In genomic region chr12:67449591-67450052, GRCh38 we compare ENCODE assay signal across 10 cellular contexts.
A peak's percentile ranks its signal among the peaks of the same experiment; 100 is the strongest.
DNase-seq lines count a peak whose midpoint lies in the region; ATAC-seq and TF ChIP-seq lines count a peak whose summit lies in the region.
"Had no signal": no experiment of that assay in that cellular context is flagged by ENCODE, and none has a peak within 500 bp of the region (broad histone marks: within the 10 kb centered on the region; RNA-seq: fewer than 3 reads in every experiment).

No MANE protein-coding gene starts in this region.

- no peak for DNase-seq in activated CD8-positive, alpha-beta memory T cell treated with anti-CD3 and anti-CD28 coated beads, Interleukin-2, amount 10 ng/mL, durations not matched to agents 7 days and 5 days
- no peak for DNase-seq in activated CD8-positive, alpha-beta memory T cell treated with anti-CD3 and anti-CD28 coated beads, Interleukin-2, amount 50 U/mL, for 48 hours
- peak; percentile 15 for DNase-seq in OCI-M1 (lab: John Stamatoyannopoulos, UW)
- no peak for DNase-seq in right atrium auricular region (ENCODE audit: low spot score)
- no peak for DNase-seq in NCI-H748 (lab: John Stamatoyannopoulos, UW; ENCODE audit: unreplicated experiment)
- DNase-seq in tibial artery, result no peak
- DNase-seq: brain microvascular endothelial cell had no signal

- no peak overlapping the region for H3K4me3 Mint-ChIP-seq in activated CD8-positive, alpha-beta memory T cell treated with anti-CD3 and anti-CD28 coated beads, Interleukin-2, amount 10 ng/mL, durations not matched to agents 7 days and 5 days
- no peak overlapping the region for H3K4me3 Mint-ChIP-seq in stimulated activated memory B cell treated with anti-CD40 and anti-IgM and Interleukin-4, amounts not matched to agents 10 μg/mL and 1 μg/mL and 100 μg/mL, for 72 hours

- ATAC-seq in activated CD8-positive, alpha-beta memory T cell treated with anti-CD3 and anti-CD28 coated beads, Interleukin-2, amount 10 ng/mL, durations not matched to agents 7 days and 5 days, result peak; percentile 72
- peak; percentile 75 for ATAC-seq in HG02852 (IDR thresholded peaks at IDR 0.05; ENCODE audit: unreplicated experiment)
- peak; percentile 88 for ATAC-seq in stimulated activated memory B cell treated with anti-CD40 and anti-IgM and Interleukin-4, amounts not matched to agents 10 μg/mL and 1 μg/mL and 100 μg/mL, for 72 hours
- ATAC-seq: HCT116 had no signal

- H3K36me3 ChIP-seq in right atrium auricular region (no peaks in the 10 kb centered on the region), tibial artery (no peaks in the 10 kb centered on the region)
- H3K36me3 ChIP-seq: brain microvascular endothelial cell had no signal

- CTCF ChIA-PET in activated CD8-positive, alpha-beta memory T cell treated with anti-CD3 and anti-CD28 coated beads, Interleukin-2, amount 10 ng/mL, durations not matched to agents 7 days and 5 days (lab: Charles Lee), result interaction anchor here (0.9 kb wide), 1 partner anchor 15 kb away, joined by 3 read pairs; no protein-coding TSS in a partner anchor

- H3K4me1 ChIP-seq in right atrium auricular region, result no peaks in the 10 kb centered on the region
- no peaks in the 10 kb centered on the region for H3K4me1 ChIP-seq in tibial artery

- H3K27ac ChIP-seq in right atrium auricular region (no peak overlapping the region), tibial artery (no peak overlapping the region)
- H3K27ac ChIP-seq: brain microvascular endothelial cell had no signal

- TF ChIP-seq CTCF in right atrium auricular region (IDR thresholded peaks at IDR 0.05), result no peak
- no peak for TF ChIP-seq CTCF in tibial artery (IDR thresholded peaks at IDR 0.05)

- H3K36me3 Mint-ChIP-seq in activated CD8-positive, alpha-beta memory T cell treated with anti-CD3 and anti-CD28 coated beads, Interleukin-2, amount 10 ng/mL, durations not matched to agents 7 days and 5 days, result peaks cover 11% of the 10 kb centered on the region
- H3K36me3 Mint-ChIP-seq in stimulated activated memory B cell treated with anti-CD40 and anti-IgM and Interleukin-4, amounts not matched to agents 10 μg/mL and 1 μg/mL and 100 μg/mL, for 72 hours, result no peaks in the 10 kb centered on the region

- H3K27me3 ChIP-seq in right atrium auricular region (no peaks in the 10 kb centered on the region), tibial artery (no peaks in the 10 kb centered on the region)
- H3K27me3 ChIP-seq: brain microvascular endothelial cell had no signal

- H3K4me1 Mint-ChIP-seq in activated CD8-positive, alpha-beta memory T cell treated with anti-CD3 and anti-CD28 coated beads, Interleukin-2, amount 10 ng/mL, durations not matched to agents 7 days and 5 days, result peaks cover 30% of the 10 kb centered on the region
- peaks cover 45% of the 10 kb centered on the region for H3K4me1 Mint-ChIP-seq in stimulated activated memory B cell treated with anti-CD40 and anti-IgM and Interleukin-4, amounts not matched to agents 10 μg/mL and 1 μg/mL and 100 μg/mL, for 72 hours

- H3K9me3 ChIP-seq in right atrium auricular region (no peaks in the 10 kb centered on the region), tibial artery (no peaks in the 10 kb centered on the region)

- H3K27me3 Mint-ChIP-seq in activated CD8-positive, alpha-beta memory T cell treated with anti-CD3 and anti-CD28 coated beads, Interleukin-2, amount 10 ng/mL, durations not matched to agents 7 days and 5 days, result peaks cover 14% of the 10 kb centered on the region
- H3K27me3 Mint-ChIP-seq in stimulated activated memory B cell treated with anti-CD40 and anti-IgM and Interleukin-4, amounts not matched to agents 10 μg/mL and 1 μg/mL and 100 μg/mL, for 72 hours, result no peaks in the 10 kb centered on the region

- peak overlapping the region; percentile 8 for H3K27ac Mint-ChIP-seq in activated CD8-positive, alpha-beta memory T cell treated with anti-CD3 and anti-CD28 coated beads, Interleukin-2, amount 10 ng/mL, durations not matched to agents 7 days and 5 days
- H3K27ac Mint-ChIP-seq in stimulated activated memory B cell treated with anti-CD40 and anti-IgM and Interleukin-4, amounts not matched to agents 10 μg/mL and 1 μg/mL and 100 μg/mL, for 72 hours, result peak overlapping the region; percentile 82

- intact Hi-C loops in tibial artery (cut with DNase I; ENCODE audit: low total_unique reads), result loop anchor here (10.0 kb wide), 2 partner anchors 175 to 195 kb away; partner anchors contain the start of gene DYRK2

- peaks cover 6% of the 10 kb centered on the region for H3K9me3 Mint-ChIP-seq in activated CD8-positive, alpha-beta memory T cell treated with anti-CD3 and anti-CD28 coated beads, Interleukin-2, amount 10 ng/mL, durations not matched to agents 7 days and 5 days (ENCODE audit: low read depth)
- peaks cover 6% of the 10 kb centered on the region for H3K9me3 Mint-ChIP-seq in stimulated activated memory B cell treated with anti-CD40 and anti-IgM and Interleukin-4, amounts not matched to agents 10 μg/mL and 1 μg/mL and 100 μg/mL, for 72 hours

- no peak overlapping the region for H3K4me3 ChIP-seq in right atrium auricular region
- H3K4me3 ChIP-seq in tibial artery, result no peak overlapping the region
